ENCODE assay signal across 17 cellular contexts in the genomic region with DNA sequence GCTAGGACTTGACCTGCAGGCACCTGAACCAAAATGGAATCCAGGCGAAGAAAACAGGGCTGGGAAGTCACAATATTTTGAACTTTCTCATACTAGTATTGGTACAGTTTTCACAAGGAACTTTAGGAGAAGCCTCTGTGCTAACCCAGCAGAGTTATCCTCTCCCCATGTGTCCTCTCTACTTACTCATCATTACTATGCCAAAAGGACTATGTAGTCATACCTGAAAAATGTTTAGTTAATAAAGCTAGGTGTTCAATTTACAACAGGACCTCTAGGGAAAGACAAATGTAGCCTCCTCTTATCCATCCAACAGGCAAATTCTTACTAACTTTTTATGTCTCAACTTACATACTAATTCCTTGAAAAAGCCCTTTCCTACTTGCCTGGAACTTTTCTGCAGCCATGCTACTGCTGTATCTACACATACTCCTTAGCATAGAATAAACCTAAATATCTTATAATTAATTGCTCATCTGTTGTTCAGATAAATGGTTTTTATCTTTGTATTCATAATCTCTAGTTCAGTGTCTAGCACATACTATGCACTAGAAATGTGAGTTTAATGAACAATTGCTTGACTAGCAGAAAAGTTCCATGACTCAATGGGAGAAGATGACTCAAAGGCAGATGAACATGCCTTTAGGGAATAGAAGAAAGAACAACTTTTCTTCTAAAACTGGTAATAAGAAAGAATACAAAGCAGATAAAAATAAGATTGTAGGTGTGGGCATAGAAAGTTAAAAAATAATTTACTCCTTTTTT.
A peak's percentile ranks its signal among the peaks of the same experiment; 100 is the strongest.
DNase-seq lines count a peak whose midpoint lies in the region; ATAC-seq, FAIRE-seq and TF ChIP-seq lines count a peak whose summit lies in the region.
"Had no signal": no experiment of that assay in that cellular context is flagged by ENCODE, and none has a peak within 500 bp of the region (broad histone marks: within the 10 kb centered on the region; RNA-seq: fewer than 3 reads in every experiment).

No MANE protein-coding gene starts in this region.

- no peak for TF ChIP-seq RAD21 in A549 (conservative IDR thresholded peaks at IDR 0.05 in 1 of 2, IDR thresholded peaks at IDR 0.05 in 1 of 2)

- 0 out of 3 replicates have a peak overlapping the region, but pooled peaks have one; percentile 17 for H3K4me2 ChIP-seq in A549

- ATAC-seq in A549 (no peak), foreskin keratinocyte (peak; percentile 78), HG03439 (IDR thresholded peaks at IDR 0.05; ENCODE audit: unreplicated experiment) (no peak)
- ATAC-seq: activated T-cell treated with anti-CD3 and anti-CD28 coated beads, Interleukin-2, amount 50 U/mL, for 4 hours; CD8-positive, alpha-beta T cell; naive thymus-derived CD8-positive, alpha-beta T cell had no signal

- no peak overlapping the region for H3K4me3 ChIP-seq in A549
- no peak overlapping the region for H3K4me3 ChIP-seq in astrocyte of the spinal cord (ENCODE audit: low read depth, low read length)

- POLR2A ChIA-PET in A549 (lab: Yijun Ruan, JAX), result no interaction called here

- H3K27ac ChIP-seq in A549 (no peak overlapping the region), foreskin keratinocyte (peak overlapping the region; percentile 98)

- H3K9me3 ChIP-seq in A549, result no peaks in the 10 kb centered on the region; the same call in 2 of the 3 replicates

- in situ Hi-C loops in astrocyte of the spinal cord (cut with HindIII; ENCODE audit: low sequenced_read_pairs), result no loop called here

- 79% methylated on average over 1 of the region's 1 CpG for WGBS in A549 (ENCODE audit: missing lambda C conversion rate)

- DNase-seq in A549 (ENCODE audit: low read depth in 1 of 2, low spot score in 1 of 2), result no peak
- peak; percentile 81 for DNase-seq in M059J (ENCODE audit: low read depth)
- DNase-seq in astrocyte of the spinal cord (ENCODE audit: low read depth, low spot score), result peak; percentile 72
- DNase-seq in foreskin keratinocyte, result peak; percentile 79 to 89
- no peak for DNase-seq in activated CD8-positive, alpha-beta memory T cell treated with anti-CD3 and anti-CD28 coated beads, Interleukin-2, amount 50 U/mL, for 48 hours
- no peak for DNase-seq in stimulated activated CD4-positive, alpha-beta T cell treated with anti-CD3 and anti-CD28 coated beads, Interleukin-4, amount 100 ng/mL, for 1 hour
- DNase-seq in GM12891 (ENCODE audit: insufficient read length, low spot score), result no peak
- DNase-seq: activated CD4-positive, alpha-beta T cell treated with anti-CD3 and anti-CD28 coated beads, Interleukin-2, amount 50 U/mL, for 4 hours; activated T-cell treated with anti-CD3 and anti-CD28 coated beads, Interleukin-2, amount 50 U/mL, for 4 hours; CD8-positive, alpha-beta T cell; effector memory CD4-positive, alpha-beta T cell; naive thymus-derived CD8-positive, alpha-beta T cell; NCI-H1436 treated with DMSO at 0.1 percent for 48 hours; stimulated activated CD4-positive, alpha-beta T cell treated with anti-CD3 and anti-CD28 coated beads, Interleukin-12 subunit alpha, Interleukin-12 subunit beta, amount 100 ng/mL, for 4 hours; stimulated activated naive CD4-positive, alpha-beta T cell had no signal

- TF ChIP-seq POLR2A in A549 (IDR thresholded peaks at IDR 0.05; ENCODE audit: low read length) (no peak), GM12891 (IDR thresholded peaks at IDR 0.05; ENCODE audit: low read depth, low read length) (no peak)

- no peaks in the 10 kb centered on the region for H3K27me3 ChIP-seq in foreskin keratinocyte

- no peak for TF ChIP-seq EP300 in A549 (IDR thresholded peaks at IDR 0.05)

- H3K4me1 ChIP-seq in A549 (peaks cover 11% of the 10 kb centered on the region; the same call in 1 of the 3 replicates), foreskin keratinocyte (peaks cover 40% of the 10 kb centered on the region)

- CTCF ChIA-PET in A549 (lab: Yijun Ruan, JAX), result no interaction called here

- FAIRE-seq in A549 (lab: Jason Lieb, UNC) (no peak), GM12891 (lab: Jason Lieb, UNC) (no peak)
- FAIRE-seq: A204.1 had no signal

- no peak for TF ChIP-seq CTCF in A549 (IDR thresholded peaks at IDR 0.05)
- TF ChIP-seq CTCF in astrocyte of the spinal cord (IDR thresholded peaks at IDR 0.05; ENCODE audit: low read depth, low read length), result no peak
- peak; percentile 7 for TF ChIP-seq CTCF in foreskin keratinocyte (conservative IDR thresholded peaks at IDR 0.05)

TF ChIP-seq in A549, 52 proteins besides CTCF, POLR2A, EP300 and RAD21:
- TF ChIP-seq FOSB (CRISPR knock-in tag; IDR thresholded peaks at IDR 0.05) (no peak), JUN (IDR thresholded peaks at IDR 0.05) (no peak), ZSCAN20 (CRISPR knock-in tag; IDR thresholded peaks at IDR 0.05) (no peak)

TF ChIP-seq in GM12891, 5 proteins besides CTCF, POLR2A, EP300 and RAD21:
- TF ChIP-seq TAF1 (IDR thresholded peaks at IDR 0.05; ENCODE audit: low read depth, low read length) (no peak), POU2F2 (IDR thresholded peaks at IDR 0.05; ENCODE audit: low read depth, low read length) (no peak), SPI1 (IDR thresholded peaks at IDR 0.05; ENCODE audit: low read depth, low read length) (no peak), PAX5 (IDR thresholded peaks at IDR 0.05; ENCODE audit: insufficient read depth, low read length, severe bottlenecking) (no peak), POLR2AphosphoS5 (IDR thresholded peaks at IDR 0.05; ENCODE audit: low read depth, low read length) (no peak)

Comparison
In these comparisons a context has a peak if more than half of its experiments do, and no peak if none do; other contexts are left out.
1. DNase-seq: peak in M059J (single experiment), astrocyte of the spinal cord (single experiment) and foreskin keratinocyte (2 of 2); none in A549 (0 of 2), activated CD8-positive, alpha-beta memory T cell treated with anti-CD3 and anti-CD28 coated beads, Interleukin-2, amount 50 U/mL, for 48 hours (single experiment), stimulated activated CD4-positive, alpha-beta T cell treated with anti-CD3 and anti-CD28 coated beads, Interleukin-4, amount 100 ng/mL, for 1 hour (single experiment) and GM12891 (single experiment).